ENCODE assay signal across 25 cellular contexts in the genomic region with DNA sequence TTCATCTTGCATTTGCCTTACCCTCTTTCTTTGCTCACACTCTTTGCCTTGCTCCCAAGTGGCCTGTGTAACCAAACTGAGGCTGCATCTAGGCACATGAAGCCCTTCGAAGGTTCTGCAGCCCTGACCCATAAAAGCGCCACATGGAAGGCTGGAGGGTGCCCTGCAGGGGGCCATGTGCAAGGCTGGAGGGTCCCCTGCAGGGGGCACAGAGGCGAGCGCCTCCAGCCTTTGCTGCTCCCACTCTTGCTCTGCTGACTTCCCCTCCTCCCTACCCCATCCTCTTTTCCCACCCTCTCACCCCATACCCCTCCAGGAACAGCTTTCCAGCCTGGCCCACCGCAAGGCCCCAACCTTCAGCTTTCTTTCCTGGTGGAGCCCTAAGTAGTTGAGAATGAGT.
"Had no signal": no experiment of that assay in that cellular context is flagged by ENCODE, and none has a peak within 500 bp of the region (broad histone marks: within the 10 kb centered on the region; RNA-seq: fewer than 3 reads in every experiment).

No MANE protein-coding gene starts in this region.

- H3K27ac ChIP-seq: colonic mucosa, esophagus squamous epithelium, heart right ventricle, lower lobe of right lung, neutrophil, parathyroid adenoma, suprapubic skin, transverse colon, vagina had no signal

- H3K4me3 Mint-ChIP-seq: dendritic cell treated with granulocyte-macrophage colony-stimulating factor and Interleukin-4, amounts not matched to agents 40 ng/mL and 50 ng/mL, for 4 days; natural killer cell treated with Interleukin-12 subunit alpha and Interleukin-12 subunit beta and Interleukin-15 and Interleukin-18, amount 100 ng/mL, for 72 hours; neural crest cell; stimulated activated effector memory CD8-positive, alpha-beta T cell treated with anti-CD3 and anti-CD28 coated beads, Interleukin-12 subunit alpha, Interleukin-12 subunit beta, amount 100 ng/mL, for 72 hours had no signal

- H3K9me3 Mint-ChIP-seq: dendritic cell treated with granulocyte-macrophage colony-stimulating factor and Interleukin-4, amounts not matched to agents 40 ng/mL and 50 ng/mL, for 4 days; neural crest cell had no signal

- H3K9me3 ChIP-seq: colonic mucosa, esophagus squamous epithelium, heart right ventricle, lower lobe of right lung, neutrophil, suprapubic skin, transverse colon, vagina had no signal

- DNase-seq: colonic mucosa; effector memory CD4-positive, alpha-beta T cell; erythroblast; esophagus squamous epithelium; foreskin melanocyte; glutamatergic neuron; heart right ventricle; hippocampal formation; left ventricle myocardium superior; lower lobe of right lung; stimulated activated CD4-positive, alpha-beta T cell treated with anti-CD3 and anti-CD28 coated beads, Interleukin-2, amount 100 ng/mL, for 24 hours; stimulated activated CD4-positive, alpha-beta T cell treated with anti-CD3 and anti-CD28 coated beads, Interleukin-4, amount 100 ng/mL, for 24 hours; stimulated activated naive CD4-positive, alpha-beta T cell treated with Interleukin-2 at 50 U/mL for 16 hours; transverse colon had no signal

- H3K36me3 ChIP-seq: colonic mucosa, esophagus squamous epithelium, heart right ventricle, lower lobe of right lung, neutrophil, suprapubic skin, transverse colon, vagina had no signal

- H3K27ac Mint-ChIP-seq: dendritic cell treated with granulocyte-macrophage colony-stimulating factor and Interleukin-4, amounts not matched to agents 40 ng/mL and 50 ng/mL, for 4 days; natural killer cell treated with Interleukin-12 subunit alpha and Interleukin-12 subunit beta and Interleukin-15 and Interleukin-18, amount 100 ng/mL, for 72 hours; progenitor cell of endocrine pancreas; stimulated activated effector memory CD8-positive, alpha-beta T cell treated with anti-CD3 and anti-CD28 coated beads, Interleukin-12 subunit alpha, Interleukin-12 subunit beta, amount 100 ng/mL, for 72 hours had no signal

- H3K36me3 Mint-ChIP-seq: natural killer cell treated with Interleukin-12 subunit alpha and Interleukin-12 subunit beta and Interleukin-15 and Interleukin-18, amount 100 ng/mL, for 72 hours; stimulated activated effector memory CD8-positive, alpha-beta T cell treated with anti-CD3 and anti-CD28 coated beads, Interleukin-12 subunit alpha, Interleukin-12 subunit beta, amount 100 ng/mL, for 72 hours had no signal

- H3K4me1 Mint-ChIP-seq: stimulated activated effector memory CD8-positive, alpha-beta T cell treated with anti-CD3 and anti-CD28 coated beads, Interleukin-12 subunit alpha, Interleukin-12 subunit beta, amount 100 ng/mL, for 72 hours had no signal

- H3K4me1 ChIP-seq: colonic mucosa, parathyroid adenoma, vagina had no signal

- ATAC-seq: left ventricle myocardium superior, lower lobe of right lung, sciatic nerve had no signal

- H3K4me3 ChIP-seq: colonic mucosa, esophagus squamous epithelium, heart right ventricle, lower lobe of right lung, smooth muscle cell, suprapubic skin, transverse colon, vagina had no signal

- H3K27me3 ChIP-seq: vagina had no signal
